8 cellular contexts compared by ENCODE assay signal in the genomic region with DNA sequence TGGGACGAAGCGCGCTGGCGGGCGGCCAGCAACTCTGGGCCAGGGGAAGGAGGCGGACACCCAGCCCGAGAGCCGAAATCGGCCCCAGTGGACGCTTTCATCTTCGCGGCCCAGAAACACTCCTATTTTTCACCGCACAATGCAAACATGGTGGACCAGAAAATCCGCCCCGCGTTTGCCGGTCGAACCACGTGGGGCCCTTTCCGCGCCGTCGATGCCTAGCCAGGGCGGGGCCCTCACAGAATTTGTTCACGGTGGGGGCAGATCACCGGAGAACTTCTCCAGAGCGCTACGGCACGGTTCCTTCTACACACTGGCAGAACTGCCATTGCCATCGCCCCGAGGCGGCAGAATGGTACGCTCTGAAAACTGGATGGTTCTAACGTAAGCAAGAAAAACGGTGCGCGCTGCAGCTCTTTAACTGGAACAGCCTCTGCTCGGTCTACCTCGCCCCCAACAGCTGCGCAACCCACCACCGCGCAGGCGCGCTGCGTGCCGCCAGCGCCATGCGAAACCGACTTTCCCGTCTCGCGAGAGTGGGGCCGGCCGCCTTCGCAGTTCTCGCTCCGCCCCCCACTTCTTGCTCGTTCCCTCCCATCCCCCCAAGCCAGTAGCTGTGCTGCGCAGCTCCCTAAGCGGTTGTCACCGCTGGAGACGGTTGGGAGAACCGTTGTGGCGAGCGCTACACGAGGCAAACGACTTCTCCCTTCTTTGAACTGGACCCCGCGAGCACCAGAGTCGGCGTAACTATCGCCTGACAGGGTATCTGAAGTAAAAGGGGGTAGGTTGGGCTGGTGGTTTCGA. TPM values are rescaled to one million over a fixed set of nuclear protein-coding genes. Genes with fewer than 3 reads are reported as not detected.
A peak's percentile ranks its signal among the peaks of the same experiment; 100 is the strongest.
DNase-seq lines count a peak whose midpoint lies in the region; ATAC-seq, FAIRE-seq and TF ChIP-seq lines count a peak whose summit lies in the region.

A gene with protein sequence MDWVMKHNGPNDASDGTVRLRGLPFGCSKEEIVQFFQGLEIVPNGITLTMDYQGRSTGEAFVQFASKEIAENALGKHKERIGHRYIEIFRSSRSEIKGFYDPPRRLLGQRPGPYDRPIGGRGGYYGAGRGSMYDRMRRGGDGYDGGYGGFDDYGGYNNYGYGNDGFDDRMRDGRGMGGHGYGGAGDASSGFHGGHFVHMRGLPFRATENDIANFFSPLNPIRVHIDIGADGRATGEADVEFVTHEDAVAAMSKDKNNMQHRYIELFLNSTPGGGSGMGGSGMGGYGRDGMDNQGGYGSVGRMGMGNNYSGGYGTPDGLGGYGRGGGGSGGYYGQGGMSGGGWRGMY (plus strand): TSS at position 610 of the 804 bp plus-strand sequence. CDS start 5,158 bp downstream, outside the sequence.

- H3K27me3 ChIP-seq in pancreas (no peaks in the 10 kb centered on the region), thyroid gland (no peaks in the 10 kb centered on the region)

- DNase-seq in GM12891 (ENCODE audit: insufficient read length, low spot score) (peak; percentile 86), NCI-H1417 treated with DMSO at 0.1 percent for 48 hours (lab: John Stamatoyannopoulos, UW) (peak; percentile 73), SW 1271 (lab: John Stamatoyannopoulos, UW) (peak; percentile 84 to 91), Right ventricle myocardium superior (peak; percentile 98), pancreas (peak; percentile 98 to 99 (median 99)), thyroid gland (peak; percentile 98)
- DNase-seq in activated naive CD8-positive, alpha-beta T cell treated with anti-CD3 and anti-CD28 coated beads, Interleukin-2, amount 50 U/mL, for 16 hours (ENCODE audit: low read depth, low spot score) = peak; percentile 98

- H3K4me1 ChIP-seq in pancreas = peaks cover 10 to 37% (median 30%) of the 10 kb centered on the region in 3 donors
- H3K4me1 ChIP-seq in thyroid gland = peaks cover 44 to 48% of the 10 kb centered on the region in 2 donors

- no peaks in the 10 kb centered on the region for H3K9me3 ChIP-seq in pancreas
- no peaks in the 10 kb centered on the region for H3K9me3 ChIP-seq in thyroid gland

- H3K36me3 ChIP-seq in pancreas = no peaks in the 10 kb centered on the region
- no peaks in the 10 kb centered on the region for H3K36me3 ChIP-seq in thyroid gland

- 1% methylated on average over 71 to 73 of the region's 73 CpGs for WGBS in pancreas, 2 donors
- WGBS in thyroid gland, 2 donors = 1% methylated on average over 28 to 45 of the region's 73 CpGs

- no peak for TF ChIP-seq CTCF in pancreas (IDR thresholded peaks at IDR 0.05)
- TF ChIP-seq CTCF in thyroid gland (IDR thresholded peaks at IDR 0.05) = peak in 2 of 6 experiments; percentile 17 to 33

- H3K27ac ChIP-seq in pancreas (peak within 1 kb of the TSS; percentile 90 to 99 (median 97)), thyroid gland (peak within 1 kb of the TSS; percentile 99)

- peak; percentile 99 for TF ChIP-seq POLR2A in GM12891 (IDR thresholded peaks at IDR 0.05; ENCODE audit: low read depth, low read length)
- peak; percentile 97 to 100 for TF ChIP-seq POLR2A in thyroid gland (IDR thresholded peaks at IDR 0.05)

- intact Hi-C loops in Right ventricle myocardium superior (cut with DNase I) = no loop called here
- intact Hi-C loops in pancreas (cut with DNase I) = no loop called here
- intact Hi-C loops in thyroid gland (cut with DNase I) = no loop called here

- ATAC-seq in HG02798 (IDR thresholded peaks at IDR 0.05; ENCODE audit: poor library complexity, unreplicated experiment) (peak; percentile 87), Right ventricle myocardium superior (ENCODE audit: poor library complexity) (peak; percentile 93), pancreas (peak; percentile 86 to 92 (median 88))

- peak; percentile 100 for FAIRE-seq in GM12891 (lab: Jason Lieb, UNC)
- no peak for FAIRE-seq in pancreas (lab: Jason Lieb, UNC)

- H3K4me3 ChIP-seq in pancreas (peak within 1 kb of the TSS; percentile 56 to 98 (median 75)), thyroid gland (replicated peaks in 1 of 3) (peak within 1 kb of the TSS; percentile 57 to 89 (median 76))

TF ChIP-seq in GM12891, 5 proteins besides CTCF, POLR2A, EP300 and RAD21:
- no peak for TF ChIP-seq PAX5 (IDR thresholded peaks at IDR 0.05; ENCODE audit: insufficient read depth, low read length, severe bottlenecking)
- TF ChIP-seq SPI1 (IDR thresholded peaks at IDR 0.05; ENCODE audit: low read depth, low read length) = no peak
- TF ChIP-seq TAF1 (IDR thresholded peaks at IDR 0.05; ENCODE audit: low read depth, low read length) = peak; percentile 100
- TF ChIP-seq POU2F2 (IDR thresholded peaks at IDR 0.05; ENCODE audit: low read depth, low read length) = peak; percentile 88
- TF ChIP-seq POLR2AphosphoS5 (IDR thresholded peaks at IDR 0.05; ENCODE audit: low read depth, low read length) = peak; percentile 99

RNA-seq across cellular contexts. Expression of the gene that starts here (rescaled TPM):
- polyA plus RNA-seq in GM12891 (2012; ENCODE audit: low read depth, missing spikeins) = 139 TPM
- total RNA-seq in Right ventricle myocardium superior (122 TPM), pancreas (10 to 100 TPM; 23.1 to 53.6 (median 28.7) TPM), thyroid gland (10 to 100 TPM; 47.8 to 75.8 (median 56.8) TPM)
- polyA plus RNA-seq in pancreas = 10 to 100 TPM; 72.3 to 95.3 TPM

Comparison
In these comparisons a context has a peak if more than half of its experiments do, and no peak if none do; other contexts are left out.
1. Peak in every context shown above with its lines: DNase-seq, ATAC-seq, H3K4me3 ChIP-seq and H3K27ac ChIP-seq.